ENCODE assay signal across 1 cellular context in the genomic region with DNA sequence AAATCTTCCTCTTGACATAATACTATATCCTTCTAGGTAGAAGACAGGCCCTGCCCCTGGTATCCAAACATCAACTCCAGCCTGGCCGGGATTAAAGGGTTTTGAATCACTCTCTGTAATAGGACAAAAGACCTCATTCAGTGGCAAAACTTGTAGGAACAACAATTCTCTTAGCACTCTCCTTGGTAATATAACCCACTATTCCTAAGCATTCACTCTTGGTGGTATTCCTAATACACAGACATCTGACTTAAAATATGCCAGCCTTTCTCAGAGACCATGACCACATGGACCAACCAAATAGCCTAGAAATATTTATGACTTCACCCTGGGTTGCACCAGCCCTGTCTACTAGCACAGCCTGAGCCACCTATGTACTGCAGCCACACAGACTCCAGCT.
TF ChIP-seq lines count a peak whose summit lies in the region.

No MANE protein-coding gene starts in this region.

TF ChIP-seq in H1, 55 proteins besides CTCF, POLR2A, EP300 and RAD21 (continued from another document):
- TF ChIP-seq YY1 (IDR thresholded peaks at IDR 0.05; ENCODE audit: low read depth, low read length) (no peak), ASH2L (IDR thresholded peaks at IDR 0.05; ENCODE audit: low read length) (no peak), RBBP5 (IDR thresholded peaks at IDR 0.05; ENCODE audit: borderline replicate concordance, low read depth, low read length) (no peak), TBP (IDR thresholded peaks at IDR 0.05; ENCODE audit: low read depth, low read length) (no peak)
